Comparison of ENCODE assay signal across 11 cellular contexts in the genomic region with DNA sequence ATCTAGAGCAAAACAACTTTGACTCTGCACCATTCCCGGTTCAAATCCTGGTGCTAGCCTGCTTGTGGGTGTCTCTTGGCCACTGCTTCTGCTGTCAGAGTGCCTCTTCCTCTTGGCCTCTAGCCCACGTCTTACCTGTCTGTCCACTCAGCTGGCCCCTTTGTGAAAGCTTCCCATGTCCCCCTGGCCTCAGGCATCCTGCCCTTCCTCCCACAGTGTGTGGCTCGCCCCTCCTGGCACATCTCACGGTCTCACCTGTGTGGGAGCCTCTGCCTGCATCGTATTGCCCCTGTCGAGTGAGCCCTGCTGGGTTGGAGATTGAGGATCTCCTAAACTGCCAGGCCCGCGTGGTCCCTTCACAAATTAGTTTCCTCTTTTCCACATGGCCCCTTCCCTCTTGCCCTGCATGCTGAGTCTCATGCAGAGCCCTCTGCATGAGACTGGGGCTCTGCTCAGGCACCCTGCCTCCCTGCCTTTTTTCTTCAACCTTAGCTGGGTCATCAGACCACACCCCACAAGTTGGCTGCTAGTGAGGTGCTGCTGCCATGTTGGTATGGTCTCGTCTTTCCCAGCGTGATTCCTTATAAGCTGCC. TPM values are rescaled to one million over a fixed set of nuclear protein-coding genes. Genes with fewer than 3 reads are reported as not detected.
A peak's percentile ranks its signal among the peaks of the same experiment; 100 is the strongest.
DNase-seq lines count a peak whose midpoint lies in the region; ATAC-seq and TF ChIP-seq lines count a peak whose summit lies in the region.
"Had no signal": no experiment of that assay in that cellular context is flagged by ENCODE, and none has a peak within 500 bp of the region (broad histone marks: within the 10 kb centered on the region; RNA-seq: fewer than 3 reads in every experiment).

No MANE protein-coding gene starts in this region.

- no peak overlapping the region for H3K9ac ChIP-seq in iPS-15b (ENCODE audit: low read depth, low read length)
- no peak overlapping the region for H3K9ac ChIP-seq in mesendoderm (ENCODE audit: low read length)

- H3K23ac ChIP-seq in mesendoderm (ENCODE audit: low read length): no peak overlapping the region

- no peak overlapping the region for H4K8ac ChIP-seq in mesendoderm (ENCODE audit: low read depth, low read length)

- DNase-seq in activated naive CD4-positive, alpha-beta T cell treated with anti-CD3 and anti-CD28 coated beads for 36 hours: no peak
- DNase-seq in activated naive CD4-positive, alpha-beta T cell treated with Interleukin-2 at 50 U/mL for 16 hours: no peak
- no peak for DNase-seq in WTC11 (ENCODE audit: low spot score)
- no peak for DNase-seq in suprapubic skin (ENCODE audit: low spot score in 2 of 2)
- DNase-seq in mesendoderm: no peak
- DNase-seq: C1 segment of cervical spinal cord, MG63, NCI-H748 treated with DMSO at 0.1 percent for 48 hours had no signal

- no peak overlapping the region for H3K56ac ChIP-seq in mesendoderm (ENCODE audit: low read length)

- H3K27ac Mint-ChIP-seq in activated naive CD4-positive, alpha-beta T cell treated with anti-CD3 and anti-CD28 coated beads for 36 hours: no peak overlapping the region
- H3K27ac Mint-ChIP-seq in WTC11: peak overlapping the region; percentile 53

- H3K79me1 ChIP-seq in mesendoderm (ENCODE audit: low read length): peaks cover 31% of the 10 kb centered on the region

- TF ChIP-seq POLR2A in suprapubic skin (IDR thresholded peaks at IDR 0.05): no peak

- H3K27me3 Mint-ChIP-seq in activated naive CD4-positive, alpha-beta T cell treated with anti-CD3 and anti-CD28 coated beads for 36 hours (ENCODE audit: low read depth): no peaks in the 10 kb centered on the region
- H3K27me3 Mint-ChIP-seq in WTC11 (ENCODE audit: low read depth): no peaks in the 10 kb centered on the region; the same call in 1 of the 2 replicates

- WGBS in suprapubic skin: 63% methylated on average over 10 of the region's 10 CpGs
- no CpG with 5 or more reads among the region's 10 CpGs for WGBS in mesendoderm (ENCODE audit: extremely low coverage, insufficient coverage, low lambda C conversion rate)

- peak overlapping the region; percentile 16 for H3K4me3 Mint-ChIP-seq in activated naive CD4-positive, alpha-beta T cell treated with anti-CD3 and anti-CD28 coated beads for 36 hours
- peak overlapping the region; percentile 99 for H3K4me3 Mint-ChIP-seq in WTC11

- H3K4me2 ChIP-seq in mesendoderm (ENCODE audit: low read length): no peak overlapping the region

- H3K27ac ChIP-seq in suprapubic skin (peak overlapping the region; percentile 7), mesendoderm (ENCODE audit: low read depth, low read length) (no peak overlapping the region)

- no peak for TF ChIP-seq CTCF in WTC11 (IDR thresholded peaks at IDR 0.05)
- TF ChIP-seq CTCF in suprapubic skin (IDR thresholded peaks at IDR 0.05): no peak

- H3K4me1 ChIP-seq in iPS-15b (ENCODE audit: control insufficient read depth, insufficient read depth, low read length): peaks cover 9% of the 10 kb centered on the region
- H3K4me1 ChIP-seq in suprapubic skin: peaks cover 74% of the 10 kb centered on the region
- peaks cover 4% of the 10 kb centered on the region for H3K4me1 ChIP-seq in mesendoderm (ENCODE audit: control insufficient read depth, low read depth, low read length)

- intact Hi-C loops in activated naive CD4-positive, alpha-beta T cell treated with anti-CD3 and anti-CD28 coated beads for 36 hours (cut with micrococcal nuclease): no loop called here

- H3K27me3 ChIP-seq in iPS-15b (ENCODE audit: control insufficient read depth, insufficient read depth, low read length): no peaks in the 10 kb centered on the region
- H3K27me3 ChIP-seq in suprapubic skin: no peaks in the 10 kb centered on the region
- no peaks in the 10 kb centered on the region for H3K27me3 ChIP-seq in mesendoderm (ENCODE audit: insufficient read depth, low read length, poor library complexity)
- H3K27me3 ChIP-seq: MG63 had no signal

- no peak for ATAC-seq in WTC11
- ATAC-seq in GM21367 (IDR thresholded peaks at IDR 0.05; ENCODE audit: unreplicated experiment): no peak
- ATAC-seq in GM18907 (IDR thresholded peaks at IDR 0.05; ENCODE audit: unreplicated experiment): no peak

- POLR2A ChIA-PET in WTC11 (lab: Charles Lee): no interaction called here

- H2BK5ac ChIP-seq in mesendoderm (ENCODE audit: low read length): no peak overlapping the region

- peaks cover 4% of the 10 kb centered on the region for H3K36me3 Mint-ChIP-seq in activated naive CD4-positive, alpha-beta T cell treated with anti-CD3 and anti-CD28 coated beads for 36 hours (ENCODE audit: low read depth)
- peaks cover 9% of the 10 kb centered on the region; the same call in 1 of the 2 replicates for H3K36me3 Mint-ChIP-seq in WTC11

- no peak overlapping the region for H2BK15ac ChIP-seq in mesendoderm (replicated peaks; ENCODE audit: low read depth)

- H3K9me3 Mint-ChIP-seq in activated naive CD4-positive, alpha-beta T cell treated with anti-CD3 and anti-CD28 coated beads for 36 hours: no peaks in the 10 kb centered on the region
- H3K9me3 Mint-ChIP-seq in WTC11: no peaks in the 10 kb centered on the region

- CTCF ChIA-PET in activated naive CD4-positive, alpha-beta T cell treated with anti-CD3 and anti-CD28 coated beads for 36 hours (lab: Charles Lee): interaction anchor here (0.8 kb wide), 1 partner anchor 54 kb away, joined by 3 read pairs; the partner anchor contains the start of gene TADA2B
- CTCF ChIA-PET in WTC11 (lab: Charles Lee): no interaction called here

- no peak overlapping the region for H2BK120ac ChIP-seq in mesendoderm (ENCODE audit: low read depth, low read length)

- no peak overlapping the region for H4K5ac ChIP-seq in mesendoderm (ENCODE audit: low read length)

- H3K79me2 ChIP-seq in mesendoderm (ENCODE audit: control insufficient read depth, insufficient read depth, low read length): peaks cover 38% of the 10 kb centered on the region

- peak overlapping the region; percentile 27 for H3K4me3 ChIP-seq in iPS-15b (ENCODE audit: low read depth, low read length)
- H3K4me3 ChIP-seq in suprapubic skin: no peak overlapping the region
- H3K4me3 ChIP-seq in mesendoderm (ENCODE audit: low read length): no peak overlapping the region
- H3K4me3 ChIP-seq: MG63 had no signal

- TF ChIP-seq EP300 in suprapubic skin (IDR thresholded peaks at IDR 0.05): no peak

- H3K4ac ChIP-seq in mesendoderm (ENCODE audit: low read depth, low read length): no peak overlapping the region

- H3K36me3 ChIP-seq in iPS-15b (ENCODE audit: control insufficient read depth, insufficient read depth, low read length) (no peaks in the 10 kb centered on the region), suprapubic skin (peaks cover 5% of the 10 kb centered on the region), mesendoderm (ENCODE audit: control insufficient read depth, insufficient read depth, low read length) (no peaks in the 10 kb centered on the region)

- no peak overlapping the region for H3K18ac ChIP-seq in mesendoderm (ENCODE audit: low read length)

- peaks cover 63% of the 10 kb centered on the region for H3K4me1 Mint-ChIP-seq in activated naive CD4-positive, alpha-beta T cell treated with anti-CD3 and anti-CD28 coated beads for 36 hours (ENCODE audit: low read depth)
- H3K4me1 Mint-ChIP-seq in WTC11: peaks cover 40% of the 10 kb centered on the region

- H2AK5ac ChIP-seq in mesendoderm (ENCODE audit: low read length): no peak overlapping the region

- no peaks in the 10 kb centered on the region for H3K9me3 ChIP-seq in iPS-15b (ENCODE audit: control insufficient read depth, insufficient read depth, low read length)
- H3K9me3 ChIP-seq in suprapubic skin: no peaks in the 10 kb centered on the region
- H3K9me3 ChIP-seq: MG63 had no signal

TF ChIP-seq in WTC11, 78 proteins besides CTCF, POLR2A, EP300 and RAD21:
- TF ChIP-seq ZNF512 (CRISPR knock-in tag; IDR thresholded peaks at IDR 0.05; ENCODE audit: borderline replicate concordance): no peak
- TF ChIP-seq ZNF423 (CRISPR knock-in tag; IDR thresholded peaks at IDR 0.05): peak; percentile 72

RNA-seq across cellular contexts. Expression of gene TADA2B, which starts 53.7 kb away (rescaled TPM):
- total RNA-seq in activated naive CD4-positive, alpha-beta T cell treated with anti-CD3 and anti-CD28 coated beads for 36 hours: 1 to 10 TPM; 8.2 to 9.9 TPM
- total RNA-seq in WTC11 (2021) (12.2 to 14.3 TPM (median 13.1 TPM) in 3 replicates), suprapubic skin (10 to 100 TPM; 17.5 to 26.6 (median 23.9) TPM)
- polyA plus RNA-seq in mesendoderm (2013, experiment 1 of 2): 8.0 TPM
- 8.3 TPM for polyA plus RNA-seq in mesendoderm (2013, experiment 2 of 2)
